Comparison of ENCODE assay signal across 8 cellular contexts in genomic region chr5:1763548-1763911, GRCh38. TPM values are rescaled to one million over a fixed set of nuclear protein-coding genes. Genes with fewer than 3 reads are reported as not detected.
DNase-seq lines count a peak whose midpoint lies in the region; ATAC-seq and TF ChIP-seq lines count a peak whose summit lies in the region.

No MANE protein-coding gene starts in this region.

- H3K27me3 Mint-ChIP-seq in natural killer cell (ENCODE audit: low read depth in 2 of 2) (peaks cover 0 to 17% of the 10 kb centered on the region in 2 donors), glutamatergic neuron (ENCODE audit: unreplicated experiment) (peaks cover 2% of the 10 kb centered on the region)
- peaks cover 0 to 8% of the 10 kb centered on the region in 2 donors for H3K27me3 Mint-ChIP-seq in natural killer cell treated with Interleukin-12 subunit alpha and Interleukin-12 subunit beta and Interleukin-15 and Interleukin-18, amount 100 ng/mL, for 72 hours
- H3K27me3 Mint-ChIP-seq in activated naive CD4-positive, alpha-beta T cell treated with anti-CD3 and anti-CD28 coated beads, Interleukin-2, amount 10 ng/mL, durations not matched to agents 7 days and 5 days, result peaks cover 20% of the 10 kb centered on the region

- H3K36me3 Mint-ChIP-seq in natural killer cell, result no peaks in the 10 kb centered on the region
- H3K36me3 Mint-ChIP-seq in natural killer cell treated with Interleukin-12 subunit alpha and Interleukin-12 subunit beta and Interleukin-15 and Interleukin-18, amount 100 ng/mL, for 72 hours, result no peaks in the 10 kb centered on the region
- H3K36me3 Mint-ChIP-seq in activated naive CD4-positive, alpha-beta T cell treated with anti-CD3 and anti-CD28 coated beads, Interleukin-2, amount 10 ng/mL, durations not matched to agents 7 days and 5 days, result no peaks in the 10 kb centered on the region
- H3K36me3 Mint-ChIP-seq in glutamatergic neuron (ENCODE audit: unreplicated experiment), result peaks cover 4% of the 10 kb centered on the region

- H3K9me3 Mint-ChIP-seq in natural killer cell, result no peaks in the 10 kb centered on the region
- no peaks in the 10 kb centered on the region for H3K9me3 Mint-ChIP-seq in natural killer cell treated with Interleukin-12 subunit alpha and Interleukin-12 subunit beta and Interleukin-15 and Interleukin-18, amount 100 ng/mL, for 72 hours
- peaks cover 4% of the 10 kb centered on the region for H3K9me3 Mint-ChIP-seq in activated naive CD4-positive, alpha-beta T cell treated with anti-CD3 and anti-CD28 coated beads, Interleukin-2, amount 10 ng/mL, durations not matched to agents 7 days and 5 days
- H3K9me3 Mint-ChIP-seq in glutamatergic neuron (ENCODE audit: unreplicated experiment), result peaks cover 6% of the 10 kb centered on the region

- H3K27me3 ChIP-seq in sigmoid colon, result peaks cover 0 to 57% (median 22%) of the 10 kb centered on the region in 3 donors

- ATAC-seq in natural killer cell (peak in 1 of 3 donors; percentile 45), GM18858 (IDR thresholded peaks at IDR 0.05; ENCODE audit: unreplicated experiment) (no peak)
- ATAC-seq in natural killer cell treated with Interleukin-12 subunit alpha and Interleukin-12 subunit beta and Interleukin-15 and Interleukin-18, amount 100 ng/mL, for 72 hours, result no peak

- TF ChIP-seq EP300 in sigmoid colon (IDR thresholded peaks at IDR 0.05), result no peak

- no peak for DNase-seq in natural killer cell
- DNase-seq in natural killer cell treated with Interleukin-12 subunit alpha and Interleukin-12 subunit beta and Interleukin-15 and Interleukin-18, amount 100 ng/mL, for 72 hours (ENCODE audit: low spot score), result no peak
- peak; percentile 8 for DNase-seq in NCI-H226
- peak; percentile 62 for DNase-seq in activated naive CD4-positive, alpha-beta T cell treated with anti-CD3 and anti-CD28 coated beads, Interleukin-2, amount 10 ng/mL, durations not matched to agents 7 days and 5 days
- peak; percentile 70 for DNase-seq in glutamatergic neuron
- DNase-seq in sigmoid colon, result peak; percentile 60
- DNase-seq in mesenteric fat pad (ENCODE audit: low spot score), result no peak

- WGBS in sigmoid colon, 2 donors, result 32 to 34% methylated on average over 15 of the region's 15 CpGs

- H3K27ac ChIP-seq in sigmoid colon, result no peak overlapping the region

- H3K27ac Mint-ChIP-seq in natural killer cell, result no peak overlapping the region
- H3K27ac Mint-ChIP-seq in natural killer cell treated with Interleukin-12 subunit alpha and Interleukin-12 subunit beta and Interleukin-15 and Interleukin-18, amount 100 ng/mL, for 72 hours, result no peak overlapping the region
- H3K27ac Mint-ChIP-seq in activated naive CD4-positive, alpha-beta T cell treated with anti-CD3 and anti-CD28 coated beads, Interleukin-2, amount 10 ng/mL, durations not matched to agents 7 days and 5 days, result no peak overlapping the region
- no peak overlapping the region for H3K27ac Mint-ChIP-seq in glutamatergic neuron (ENCODE audit: unreplicated experiment)

- TF ChIP-seq POLR2A in sigmoid colon (IDR thresholded peaks at IDR 0.05), result no peak

- TF ChIP-seq CTCF in natural killer cell (IDR thresholded peaks at IDR 0.05) (peak; percentile 48), glutamatergic neuron (IDR thresholded peaks at IDR 0.05; ENCODE audit: partially characterized antibody, unreplicated experiment) (peak; percentile 58), sigmoid colon (IDR thresholded peaks at IDR 0.05) (peak in 2 of 4 experiments; percentile 16 to 35)

- intact Hi-C loops in natural killer cell (cut with micrococcal nuclease) (no loop called here), sigmoid colon (cut with DNase I) (no loop called here)

- H3K4me3 Mint-ChIP-seq in natural killer cell, result no peak overlapping the region
- no peak overlapping the region for H3K4me3 Mint-ChIP-seq in natural killer cell treated with Interleukin-12 subunit alpha and Interleukin-12 subunit beta and Interleukin-15 and Interleukin-18, amount 100 ng/mL, for 72 hours
- H3K4me3 Mint-ChIP-seq in activated naive CD4-positive, alpha-beta T cell treated with anti-CD3 and anti-CD28 coated beads, Interleukin-2, amount 10 ng/mL, durations not matched to agents 7 days and 5 days, result no peak overlapping the region
- no peak overlapping the region for H3K4me3 Mint-ChIP-seq in glutamatergic neuron (ENCODE audit: unreplicated experiment)

- H3K4me1 ChIP-seq in sigmoid colon, result no peaks in the 10 kb centered on the region

- no peaks in the 10 kb centered on the region for H3K9me3 ChIP-seq in sigmoid colon

- H3K4me1 Mint-ChIP-seq in natural killer cell (no peaks in the 10 kb centered on the region), glutamatergic neuron (ENCODE audit: low read depth, unreplicated experiment) (no peaks in the 10 kb centered on the region)
- H3K4me1 Mint-ChIP-seq in natural killer cell treated with Interleukin-12 subunit alpha and Interleukin-12 subunit beta and Interleukin-15 and Interleukin-18, amount 100 ng/mL, for 72 hours (ENCODE audit: low read depth in 2 of 2), result no peaks in the 10 kb centered on the region
- H3K4me1 Mint-ChIP-seq in activated naive CD4-positive, alpha-beta T cell treated with anti-CD3 and anti-CD28 coated beads, Interleukin-2, amount 10 ng/mL, durations not matched to agents 7 days and 5 days, result no peaks in the 10 kb centered on the region

- H3K36me3 ChIP-seq in sigmoid colon, result no peaks in the 10 kb centered on the region

- H3K4me3 ChIP-seq in sigmoid colon, result no peak overlapping the region

- CTCF ChIA-PET in activated naive CD4-positive, alpha-beta T cell treated with anti-CD3 and anti-CD28 coated beads, Interleukin-2, amount 10 ng/mL, durations not matched to agents 7 days and 5 days (lab: Charles Lee), result interaction anchor here (0.6 to 2.2 kb wide), 6 partner anchors 39 to 276 kb away, joined by 3 to 5 read pairs (median 3); no protein-coding TSS in a partner anchor

RNA-seq across cellular contexts. Expression of gene MRPL36, which starts 36.1 kb away (rescaled TPM):
- total RNA-seq in natural killer cell, result 10 to 100 TPM; 14.1 to 21.2 (median 17.1) TPM
- 10 to 100 TPM; 45.3 to 62.7 TPM for total RNA-seq in natural killer cell treated with Interleukin-12 subunit alpha and Interleukin-12 subunit beta and Interleukin-15 and Interleukin-18, amount 100 ng/mL, for 72 hours
- total RNA-seq in glutamatergic neuron (ENCODE audit: unreplicated experiment), result 40.0 TPM
- total RNA-seq in sigmoid colon, result 10 to 100 TPM; 32.4 to 59.4 (median 49.2) TPM
- polyA plus RNA-seq in sigmoid colon, result 10 to 100 TPM; 65.9 to 77.9 (median 70.9) TPM
- total RNA-seq in mesenteric fat pad, result 50.4 TPM

RNA-seq across cellular contexts. Expression of gene NDUFS6, which starts 37.7 kb away (rescaled TPM):
- total RNA-seq in natural killer cell (10 to 100 TPM; 19.2 to 25.9 (median 22.5) TPM), glutamatergic neuron (ENCODE audit: unreplicated experiment) (40.3 TPM), sigmoid colon (10 to 100 TPM; 34.9 to 82.6 (median 55.4) TPM), mesenteric fat pad (26.4 TPM)
- total RNA-seq in natural killer cell treated with Interleukin-12 subunit alpha and Interleukin-12 subunit beta and Interleukin-15 and Interleukin-18, amount 100 ng/mL, for 72 hours, result 10 to 100 TPM; 25.3 to 35.5 TPM
- polyA plus RNA-seq in sigmoid colon, result 100 to 1,000 TPM in 2 of 3 donors, 10 to 100 TPM in 1; 94.0 to 156 (median 111) TPM

Comparison
In these comparisons a context has a peak if more than half of its experiments do, and no peak if none do; other contexts are left out.
1. DNase-seq: peak in NCI-H226 (single experiment), activated naive CD4-positive, alpha-beta T cell treated with anti-CD3 and anti-CD28 coated beads, Interleukin-2, amount 10 ng/mL, durations not matched to agents 7 days and 5 days (single experiment), glutamatergic neuron (single experiment) and sigmoid colon (single experiment); none in natural killer cell (single experiment), natural killer cell treated with Interleukin-12 subunit alpha and Interleukin-12 subunit beta and Interleukin-15 and Interleukin-18, amount 100 ng/mL, for 72 hours (single experiment) and mesenteric fat pad (single experiment).